ENCODE assay signal across 22 cellular contexts in genomic region chr17:32610943-32611342, GRCh38.
"Had no signal": no experiment of that assay in that cellular context is flagged by ENCODE, and none has a peak within 500 bp of the region (broad histone marks: within the 10 kb centered on the region; RNA-seq: fewer than 3 reads in every experiment).

No MANE protein-coding gene starts in this region.

- FAIRE-seq: endothelial cell of umbilical vein had no signal

- H3K9me3 ChIP-seq: psoas muscle, right lobe of liver, testis, tibial nerve, upper lobe of right lung, vagina had no signal

- H3K4me2 ChIP-seq: hepatocyte had no signal

- H3K27ac ChIP-seq: hepatocyte, parathyroid adenoma, psoas muscle, right lobe of liver, testis, tibial nerve, upper lobe of right lung, vagina had no signal

- H3K9ac ChIP-seq: parathyroid adenoma had no signal

- H3K4me3 ChIP-seq: hepatocyte, psoas muscle, right lobe of liver, testis, tibial nerve, upper lobe of right lung, vagina had no signal

- H3K4me1 Mint-ChIP-seq: nephron progenitor cell had no signal

- H3K4me3 Mint-ChIP-seq: dendritic cell treated with granulocyte-macrophage colony-stimulating factor and Interleukin-4, amounts not matched to agents 40 ng/mL and 50 ng/mL, for 4 days; naive thymus-derived CD4-positive, alpha-beta T cell; nephron progenitor cell; stimulated activated effector memory CD8-positive, alpha-beta T cell treated with anti-CD3 and anti-CD28 coated beads, Interleukin-12 subunit alpha, Interleukin-12 subunit beta, amount 100 ng/mL, for 72 hours had no signal

- H3K36me3 Mint-ChIP-seq: stimulated activated effector memory CD8-positive, alpha-beta T cell treated with anti-CD3 and anti-CD28 coated beads, Interleukin-12 subunit alpha, Interleukin-12 subunit beta, amount 100 ng/mL, for 72 hours had no signal

- ATAC-seq: left colon; left ventricle myocardium superior; naive thymus-derived CD4-positive, alpha-beta T cell; psoas muscle; right lobe of liver; stimulated activated effector memory CD8-positive, alpha-beta T cell treated with anti-CD3 and anti-CD28 coated beads, Interleukin-12 subunit alpha, Interleukin-12 subunit beta, amount 100 ng/mL, for 72 hours; stimulated activated naive CD8-positive, alpha-beta T cell treated with anti-CD3 and anti-CD28 coated beads, Interleukin-15, Interleukin-2, amounts not matched to agents 100 U/mL and 50 U/mL, for 24 hours; upper lobe of right lung had no signal

- DNase-seq: erythroblast; foreskin melanocyte; head of caudate nucleus; left colon; left ventricle myocardium superior; naive thymus-derived CD4-positive, alpha-beta T cell; nephron progenitor cell; psoas muscle; retina; right lobe of liver; stimulated activated CD4-positive, alpha-beta T cell treated with anti-CD3 and anti-CD28 coated beads, Interleukin-4, amount 100 ng/mL, for 1 hour; stimulated activated CD8-positive, alpha-beta memory T cell treated with anti-CD3 and anti-CD28 coated beads, Interleukin-4, amount 100 ng/mL, for 48 hours; stimulated activated naive CD8-positive, alpha-beta T cell treated with anti-CD3 and anti-CD28 coated beads, Interleukin-15, Interleukin-2, amounts not matched to agents 100 U/mL and 50 U/mL, for 24 hours; testis; upper lobe of right lung had no signal

- H3K79me2 ChIP-seq: parathyroid adenoma had no signal

- H2AFZ ChIP-seq: hepatocyte, parathyroid adenoma had no signal

- H3K36me3 ChIP-seq: right lobe of liver, tibial nerve, upper lobe of right lung, vagina had no signal

- H3K9me3 Mint-ChIP-seq: dendritic cell treated with granulocyte-macrophage colony-stimulating factor and Interleukin-4, amounts not matched to agents 40 ng/mL and 50 ng/mL, for 4 days; naive thymus-derived CD4-positive, alpha-beta T cell; stimulated activated effector memory CD8-positive, alpha-beta T cell treated with anti-CD3 and anti-CD28 coated beads, Interleukin-12 subunit alpha, Interleukin-12 subunit beta, amount 100 ng/mL, for 72 hours had no signal

- H3K4me1 ChIP-seq: parathyroid adenoma, psoas muscle, right lobe of liver, testis, tibial nerve, upper lobe of right lung, vagina had no signal

- H3K27me3 ChIP-seq: hepatocyte, right lobe of liver, testis, tibial nerve, upper lobe of right lung, vagina had no signal

- H3K27ac Mint-ChIP-seq: dendritic cell treated with granulocyte-macrophage colony-stimulating factor and Interleukin-4, amounts not matched to agents 40 ng/mL and 50 ng/mL, for 4 days; naive thymus-derived CD4-positive, alpha-beta T cell; nephron progenitor cell; stimulated activated effector memory CD8-positive, alpha-beta T cell treated with anti-CD3 and anti-CD28 coated beads, Interleukin-12 subunit alpha, Interleukin-12 subunit beta, amount 100 ng/mL, for 72 hours had no signal
